ENCODE assay signal across 15 cellular contexts in genomic region chr7:90958669-90959068, GRCh38.
DNase-seq lines count a peak whose midpoint lies in the region; ATAC-seq and TF ChIP-seq lines count a peak whose summit lies in the region.
"Had no signal": no experiment of that assay in that cellular context is flagged by ENCODE, and none has a peak within 500 bp of the region (broad histone marks: within the 10 kb centered on the region; RNA-seq: fewer than 3 reads in every experiment).

No MANE protein-coding gene starts in this region.

- peaks cover 3% of the 10 kb centered on the region for H3F3A ChIP-seq in SK-N-SH (replicated peaks; ENCODE audit: insufficient read depth)

- no peak overlapping the region for H2AFZ ChIP-seq in SK-N-SH (ENCODE audit: low read depth)
- H2AFZ ChIP-seq: parathyroid adenoma had no signal

- H3K4me3 Mint-ChIP-seq in T-helper 17 cell: no peak overlapping the region
- no peak overlapping the region for H3K4me3 Mint-ChIP-seq in MCF 10A (ENCODE audit: unreplicated experiment)
- H3K4me3 Mint-ChIP-seq: activated CD4-positive, alpha-beta T cell treated with anti-CD3 and anti-CD28 coated beads, Interleukin-2, amount 10 ng/mL, durations not matched to agents 7 days and 5 days; stimulated activated naive B cell treated with anti-CD40 and anti-IgM and Interleukin-4, amounts not matched to agents 10 μg/mL and 1 μg/mL and 100 μg/mL, for 72 hours had no signal

- H3K9me2 ChIP-seq in SK-N-SH: no peaks in the 10 kb centered on the region

- no peaks in the 10 kb centered on the region for H3K36me3 Mint-ChIP-seq in T-helper 17 cell (ENCODE audit: low read depth)
- H3K36me3 Mint-ChIP-seq in MCF 10A (ENCODE audit: insufficient read depth, unreplicated experiment): no peaks in the 10 kb centered on the region

- H3K4me1 ChIP-seq in left ventricle myocardium inferior: peaks cover 23% of the 10 kb centered on the region
- peaks cover 2 to 30% of the 10 kb centered on the region in 2 experiments; a peak in 3 of 4 replicates for H3K4me1 ChIP-seq in SK-N-SH (ENCODE audit: control insufficient read depth in 1 of 2, insufficient read depth in 2 of 2, low read depth in 1 of 2, low read length in 1 of 2)
- H3K4me1 ChIP-seq in thyroid gland: peaks cover 11 to 13% of the 10 kb centered on the region in 2 donors
- H3K4me1 ChIP-seq: parathyroid adenoma, Peyer's patch had no signal

- TF ChIP-seq EP300 in SK-N-SH (IDR thresholded peaks at IDR 0.05; ENCODE audit: borderline replicate concordance in 1 of 2, low read depth in 1 of 2, low read length in 1 of 2): peak in 1 of 2 experiments; percentile 51; a peak in 1 of 4 replicates

- H3K9ac ChIP-seq in SK-N-SH: no peak overlapping the region
- H3K9ac ChIP-seq: parathyroid adenoma had no signal

- no peak for TF ChIP-seq POLR2A in thyroid gland (IDR thresholded peaks at IDR 0.05)

- H3K27ac Mint-ChIP-seq in T-helper 17 cell (no peak overlapping the region), MCF 10A (ENCODE audit: low read depth, unreplicated experiment) (no peak overlapping the region)
- H3K27ac Mint-ChIP-seq: activated CD4-positive, alpha-beta T cell treated with anti-CD3 and anti-CD28 coated beads, Interleukin-2, amount 10 ng/mL, durations not matched to agents 7 days and 5 days; stimulated activated naive B cell treated with anti-CD40 and anti-IgM and Interleukin-4, amounts not matched to agents 10 μg/mL and 1 μg/mL and 100 μg/mL, for 72 hours had no signal

- H3K27me3 Mint-ChIP-seq in T-helper 17 cell (no peaks in the 10 kb centered on the region), MCF 10A (ENCODE audit: insufficient read depth, unreplicated experiment) (no peaks in the 10 kb centered on the region)
- H3K27me3 Mint-ChIP-seq: activated CD4-positive, alpha-beta T cell treated with anti-CD3 and anti-CD28 coated beads, Interleukin-2, amount 10 ng/mL, durations not matched to agents 7 days and 5 days; stimulated activated naive B cell treated with anti-CD40 and anti-IgM and Interleukin-4, amounts not matched to agents 10 μg/mL and 1 μg/mL and 100 μg/mL, for 72 hours had no signal

- no peaks in the 10 kb centered on the region for H3K27me3 ChIP-seq in left ventricle myocardium inferior (ENCODE audit: low read depth)
- no peaks in the 10 kb centered on the region for H3K27me3 ChIP-seq in SK-N-SH (ENCODE audit: insufficient read depth)
- no peaks in the 10 kb centered on the region for H3K27me3 ChIP-seq in thyroid gland
- H3K27me3 ChIP-seq: Peyer's patch had no signal

- no peak for TF ChIP-seq RAD21 in SK-N-SH (IDR thresholded peaks at IDR 0.05; ENCODE audit: low read length)

- POLR2A ChIA-PET in SK-N-SH (lab: Yijun Ruan, JAX) (no interaction called here), MCF 10A (lab: Yijun Ruan, JAX) (interaction anchor here (0.7 kb wide), 1 partner anchor 230 kb away, joined by 3 read pairs; no protein-coding TSS in a partner anchor)

- H3K4me3 ChIP-seq in left ventricle myocardium inferior (no peak overlapping the region), SK-N-SH (ENCODE audit: low read depth in 2 of 2, low read length in 1 of 2) (no peak overlapping the region), fibroblast of the aortic adventitia (ENCODE audit: low read depth, low read length) (no peak overlapping the region), thyroid gland (replicated peaks in 1 of 3) (no peak overlapping the region)
- H3K4me3 ChIP-seq: Peyer's patch had no signal

- H3K36me3 ChIP-seq in left ventricle myocardium inferior (no peaks in the 10 kb centered on the region), SK-N-SH (replicated peaks in 1 of 2; ENCODE audit: control insufficient read depth in 1 of 2, insufficient read depth in 2 of 2, low read length in 1 of 2) (peaks cover 2 to 7% of the 10 kb centered on the region in 2 experiments), thyroid gland (no peaks in the 10 kb centered on the region)
- H3K36me3 ChIP-seq: Peyer's patch had no signal

- no peaks in the 10 kb centered on the region for H3K79me2 ChIP-seq in SK-N-SH (ENCODE audit: insufficient read depth)
- H3K79me2 ChIP-seq: parathyroid adenoma had no signal

- H3K9me3 ChIP-seq in left ventricle myocardium inferior (replicated peaks): no peaks in the 10 kb centered on the region
- no peaks in the 10 kb centered on the region for H3K9me3 ChIP-seq in SK-N-SH
- no peaks in the 10 kb centered on the region for H3K9me3 ChIP-seq in thyroid gland
- H3K9me3 ChIP-seq in T-helper 17 cell (ENCODE audit: control insufficient read depth, low read length, poor library complexity, severe bottlenecking): no peaks in the 10 kb centered on the region
- H3K9me3 ChIP-seq: Peyer's patch had no signal

- no peak for ATAC-seq in T-helper 17 cell
- ATAC-seq: stimulated activated naive B cell treated with anti-CD40 and anti-IgM and Interleukin-4, amounts not matched to agents 10 μg/mL and 1 μg/mL and 100 μg/mL, for 72 hours had no signal

- H3K4me2 ChIP-seq in SK-N-SH: 0 out of 2 replicates have a peak overlapping the region, but pooled peaks have one; percentile 1

- DNase-seq in left ventricle myocardium inferior (no peak), cardiac septum (ENCODE audit: low spot score) (no peak), SK-N-SH (no peak), fibroblast of the aortic adventitia (ENCODE audit: low read depth) (peak; percentile 82), thyroid gland (peak in 1 of 2 donors; percentile 39), NCI-H128 (lab: John Stamatoyannopoulos, UW; ENCODE audit: unreplicated experiment) (no peak), T-helper 17 cell (no peak), MCF 10A (ENCODE audit: unreplicated experiment) (no peak)
- DNase-seq: activated CD4-positive, alpha-beta T cell treated with anti-CD3 and anti-CD28 coated beads, Interleukin-2, amount 10 ng/mL, durations not matched to agents 7 days and 5 days; aorta; MM.1S; NCI-H2171; Peyer's patch; stimulated activated naive B cell treated with anti-CD40 and anti-IgM and Interleukin-4, amounts not matched to agents 10 μg/mL and 1 μg/mL and 100 μg/mL, for 72 hours had no signal

- H3K27ac ChIP-seq in left ventricle myocardium inferior (replicated peaks) (peak overlapping the region; percentile 4), SK-N-SH (ENCODE audit: low read depth in 2 of 2, low read length in 1 of 2) (peak overlapping the region; percentile 48 to 62; a peak in 2 of 4 replicates), thyroid gland (peak overlapping the region; percentile 28 to 42 (median 38))
- H3K27ac ChIP-seq: parathyroid adenoma, Peyer's patch had no signal

- BruUV-seq in MCF 10A (replicated peaks; lab: Mats Ljungman, UMichigan): no TSS peak

- no peaks in the 10 kb centered on the region for H4K20me1 ChIP-seq in SK-N-SH (ENCODE audit: insufficient read depth)

- H3K4me1 Mint-ChIP-seq in T-helper 17 cell: no peaks in the 10 kb centered on the region
- H3K4me1 Mint-ChIP-seq in MCF 10A (ENCODE audit: insufficient read depth, unreplicated experiment): peaks cover 8% of the 10 kb centered on the region
- H3K4me1 Mint-ChIP-seq: activated CD4-positive, alpha-beta T cell treated with anti-CD3 and anti-CD28 coated beads, Interleukin-2, amount 10 ng/mL, durations not matched to agents 7 days and 5 days had no signal

- TF ChIP-seq CTCF in left ventricle myocardium inferior (IDR thresholded peaks at IDR 0.05; ENCODE audit: borderline replicate concordance): no peak
- no peak for TF ChIP-seq CTCF in SK-N-SH (IDR thresholded peaks at IDR 0.05)
- TF ChIP-seq CTCF in fibroblast of the aortic adventitia (IDR thresholded peaks at IDR 0.05; ENCODE audit: insufficient read depth, low read length): no peak
- no peak for TF ChIP-seq CTCF in thyroid gland (IDR thresholded peaks at IDR 0.05)
- no peak for TF ChIP-seq CTCF in MCF 10A (IDR thresholded peaks at IDR 0.05; ENCODE audit: unreplicated experiment)

- no peaks in the 10 kb centered on the region for H3K9me3 Mint-ChIP-seq in MCF 10A (ENCODE audit: unreplicated experiment)
- H3K9me3 Mint-ChIP-seq: activated CD4-positive, alpha-beta T cell treated with anti-CD3 and anti-CD28 coated beads, Interleukin-2, amount 10 ng/mL, durations not matched to agents 7 days and 5 days; stimulated activated naive B cell treated with anti-CD40 and anti-IgM and Interleukin-4, amounts not matched to agents 10 μg/mL and 1 μg/mL and 100 μg/mL, for 72 hours had no signal

- 81% methylated on average over 3 of the region's 3 CpGs for WGBS in SK-N-SH (ENCODE audit: low lambda C conversion rate)
- WGBS in thyroid gland, 2 donors: 38 to 82% methylated on average over 3 of the region's 3 CpGs

- intact Hi-C loops in left ventricle myocardium inferior (cut with micrococcal nuclease) (no loop called here), cardiac septum (cut with DNase I) (no loop called here), thyroid gland (cut with DNase I) (no loop called here), MCF 10A (cut with micrococcal nuclease) (no loop called here)

- CTCF ChIA-PET in SK-N-SH (lab: Yijun Ruan, JAX) (interaction anchor here (0.8 to 2.1 kb wide), 2 partner anchors 22 to 76 kb away, joined by 3 to 6 read pairs; no protein-coding TSS in a partner anchor), MCF 10A (lab: Yijun Ruan, JAX) (interaction anchor here (1.0 kb wide), 1 partner anchor 10 kb away, joined by 3 read pairs; no protein-coding TSS in a partner anchor)

TF ChIP-seq in SK-N-SH, 30 proteins besides CTCF, POLR2A, EP300 and RAD21:
- TF ChIP-seq NFIC (IDR thresholded peaks at IDR 0.05; ENCODE audit: borderline replicate concordance) (peak; percentile 79), PBX3 (IDR thresholded peaks at IDR 0.05) (peak; percentile 47; the same call in 1 of the 2 replicates), MXI1 (IDR thresholded peaks at IDR 0.05; ENCODE audit: low read depth, low read length) (no peak), TCF12 (IDR thresholded peaks at IDR 0.05) (peak; percentile 48), SIN3A (IDR thresholded peaks at IDR 0.05; ENCODE audit: borderline replicate concordance, low read depth, low read length) (no peak)

Comparison
In these comparisons a context has a peak if more than half of its experiments do, and no peak if none do; other contexts are left out.
1. H3K27ac ChIP-seq: peak in every context shown above with its lines; median percentile 55 in SK-N-SH; 38 in thyroid gland; 4 in left ventricle myocardium inferior.